ENCODE assay signal across 35 cellular contexts in the genomic region with DNA sequence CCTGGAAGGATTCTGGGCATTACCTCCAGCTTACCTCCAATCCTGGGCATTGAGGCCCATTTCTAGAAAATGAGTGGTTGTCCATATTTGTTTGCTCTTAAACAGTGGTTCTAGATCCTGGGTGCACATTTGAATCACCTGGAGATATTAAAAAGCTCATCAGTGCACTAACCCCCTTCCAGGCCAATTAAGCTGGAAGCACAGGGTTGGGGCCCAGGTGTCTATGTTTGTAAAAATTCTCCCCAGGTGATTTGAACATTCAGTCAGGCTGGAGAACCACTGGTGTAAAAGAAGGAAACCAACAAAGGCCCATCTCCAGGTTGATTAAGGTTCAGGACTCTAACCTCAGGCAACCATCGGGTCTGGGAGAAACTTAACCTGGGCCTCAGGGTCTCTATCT.
"Had no signal": no experiment of that assay in that cellular context is flagged by ENCODE, and none has a peak within 500 bp of the region (broad histone marks: within the 10 kb centered on the region; RNA-seq: fewer than 3 reads in every experiment).

No MANE protein-coding gene starts in this region.

- H3K4me3 ChIP-seq: ascending aorta, breast epithelium, cardiac muscle cell, colonic mucosa had no signal

- H3K27me3 ChIP-seq: ascending aorta, breast epithelium, cardiac muscle cell, colonic mucosa had no signal

- H3K27ac Mint-ChIP-seq: activated B cell treated with CpG ODN at 0.5 μM for 24 hours; activated CD8-positive, alpha-beta T cell treated with anti-CD3 and anti-CD28 coated beads for 36 hours; activated naive CD4-positive, alpha-beta T cell treated with anti-CD3 and anti-CD28 coated beads, Interleukin-2, amount 10 ng/mL, durations not matched to agents 7 days and 5 days; activated naive CD4-positive, alpha-beta T cell treated with anti-CD3 and anti-CD28 coated beads, Interleukin-2, amount 50 U/mL, for 72 hours; activated naive CD8-positive, alpha-beta T cell treated with anti-CD3 and anti-CD28 coated beads, Interleukin-2, amount 10 ng/mL, durations not matched to agents 7 days and 5 days; activated T-cell treated with anti-CD3 and anti-CD28 coated beads, Interleukin-2, amount 50 U/mL, for 24 hours; activated T-cell treated with anti-CD3 and anti-CD28 coated beads, Interleukin-2, amount 50 U/mL, for 72 hours; brain; T-helper 17 cell; T-helper 2 cell treated with Interferon-gamma antibody and Interleukin-4, amounts not matched to agents 5 μg/mL and 100 μg/mL, for 36 hours had no signal

- DNase-seq: activated B cell treated with CpG ODN at 0.5 μM for 24 hours; activated CD4-positive, alpha-beta T cell treated with anti-CD3 and anti-CD28 coated beads for 48 hours; activated CD4-positive, alpha-beta T cell treated with anti-CD3 and anti-CD28 coated beads, Interleukin-2, amount 50 U/mL, for 1 hour; activated CD4-positive, alpha-beta T cell treated with anti-CD3 and anti-CD28 coated beads, Interleukin-2, amount 50 U/mL, for 48 hours; activated CD8-positive, alpha-beta memory T cell treated with anti-CD3 and anti-CD28 coated beads for 24 hours; activated CD8-positive, alpha-beta memory T cell treated with anti-CD3 and anti-CD28 coated beads, Interleukin-2, amount 50 U/mL, for 4 hours; activated CD8-positive, alpha-beta T cell treated with anti-CD3 and anti-CD28 coated beads for 36 hours; activated gamma-delta T cell; activated naive CD4-positive, alpha-beta T cell; activated naive CD4-positive, alpha-beta T cell treated with anti-CD3 and anti-CD28 coated beads, Interleukin-2, amount 10 ng/mL, durations not matched to agents 7 days and 5 days; activated naive CD8-positive, alpha-beta T cell treated with anti-CD3 and anti-CD28 coated beads, Interleukin-2, amount 10 ng/mL, durations not matched to agents 7 days and 5 days; activated T-cell treated with anti-CD3 and anti-CD28 coated beads for 4 hours; activated T-cell treated with anti-CD3 and anti-CD28 coated beads, Interleukin-2, amount 50 U/mL, for 24 hours; activated T-cell treated with anti-CD3 and anti-CD28 coated beads, Interleukin-2, amount 50 U/mL, for 72 hours; central memory CD4-positive, alpha-beta T cell; cerebellar nuclear complex; colonic mucosa; effector CD8-positive, alpha-beta T cell; foreskin fibroblast; glutamatergic neuron; T-helper 1 cell; T-helper 17 cell; T1000; WERI-Rb-1 had no signal

- H3K36me3 Mint-ChIP-seq: activated naive CD8-positive, alpha-beta T cell treated with anti-CD3 and anti-CD28 coated beads, Interleukin-2, amount 10 ng/mL, durations not matched to agents 7 days and 5 days; brain had no signal

- H3K9me3 ChIP-seq: colonic mucosa had no signal

- H3K27ac ChIP-seq: ascending aorta, breast epithelium, cardiac muscle cell, colonic mucosa, epithelial cell of prostate, WERI-Rb-1 had no signal

- H3K36me3 ChIP-seq: ascending aorta, breast epithelium, cardiac muscle cell, colonic mucosa, WERI-Rb-1 had no signal

- FAIRE-seq: endometrium, endothelial cell of umbilical vein, frontal cortex had no signal

- ATAC-seq: activated CD4-positive, CD25-positive, alpha-beta regulatory T cell treated with anti-CD3 and anti-CD28 coated beads, Interleukin-2, amount 50 U/mL, for 24 hours; activated CD8-positive, alpha-beta T cell treated with anti-CD3 and anti-CD28 coated beads for 36 hours; activated naive CD4-positive, alpha-beta T cell treated with anti-CD3 and anti-CD28 coated beads, Interleukin-2, amount 50 U/mL, for 72 hours; activated T-cell treated with anti-CD3 and anti-CD28 coated beads, Interleukin-2, amount 50 U/mL, for 72 hours; T-helper 17 cell had no signal

- H3K4me1 Mint-ChIP-seq: activated B cell treated with CpG ODN at 0.5 μM for 24 hours, T-helper 17 cell had no signal

- H3K4me3 Mint-ChIP-seq: activated B cell treated with CpG ODN at 0.5 μM for 24 hours; activated CD8-positive, alpha-beta T cell treated with anti-CD3 and anti-CD28 coated beads for 36 hours; activated naive CD4-positive, alpha-beta T cell treated with anti-CD3 and anti-CD28 coated beads, Interleukin-2, amount 10 ng/mL, durations not matched to agents 7 days and 5 days; activated naive CD8-positive, alpha-beta T cell treated with anti-CD3 and anti-CD28 coated beads, Interleukin-2, amount 10 ng/mL, durations not matched to agents 7 days and 5 days; activated T-cell treated with anti-CD3 and anti-CD28 coated beads, Interleukin-2, amount 50 U/mL, for 24 hours; activated T-cell treated with anti-CD3 and anti-CD28 coated beads, Interleukin-2, amount 50 U/mL, for 72 hours; brain; T-helper 17 cell; T-helper 2 cell treated with Interferon-gamma antibody and Interleukin-4, amounts not matched to agents 5 μg/mL and 100 μg/mL, for 36 hours had no signal

- H3K4me1 ChIP-seq: ascending aorta, breast epithelium, colonic mucosa had no signal
